ENCODE assay signal across 8 cellular contexts in genomic region chr1:93908394-93909145, GRCh38. TPM values are rescaled to one million over a fixed set of nuclear protein-coding genes. Genes with fewer than 3 reads are reported as not detected.
DNase-seq lines count a peak whose midpoint lies in the region; ATAC-seq and TF ChIP-seq lines count a peak whose summit lies in the region.

No MANE protein-coding gene starts in this region.

- H3K27me3 ChIP-seq in osteoblast (ENCODE audit: insufficient read depth, low read length) (no peaks in the 10 kb centered on the region), thymus (ENCODE audit: control insufficient read depth, insufficient read depth) (no peaks in the 10 kb centered on the region)

- peak; percentile 40 for ATAC-seq in HG02852 (IDR thresholded peaks at IDR 0.05; ENCODE audit: unreplicated experiment)

- peaks cover 24% of the 10 kb centered on the region for H3K4me1 ChIP-seq in osteoblast (ENCODE audit: insufficient read depth, low read length)
- H3K4me1 ChIP-seq in thymus (ENCODE audit: control insufficient read depth, insufficient read depth, low read length), result no peaks in the 10 kb centered on the region

- peak overlapping the region; percentile 23 for H2AFZ ChIP-seq in osteoblast (ENCODE audit: low read length)

- H3K4me3 ChIP-seq in foreskin fibroblast (ENCODE audit: low read depth in 1 of 2, low read length in 2 of 2) (peak overlapping the region; percentile 79 to 95), osteoblast (ENCODE audit: insufficient read depth, low read length) (peak overlapping the region; percentile 77), thymus (ENCODE audit: low read length) (peak overlapping the region; percentile 70)

- TF ChIP-seq CTCF in foreskin fibroblast (IDR thresholded peaks at IDR 0.05; ENCODE audit: low read depth, low read length) (no peak), osteoblast (IDR thresholded peaks at IDR 0.05; ENCODE audit: extremely low read depth, low read depth, low read length) (no peak)

- H4K20me1 ChIP-seq in osteoblast (ENCODE audit: insufficient read depth, low read length), result peaks cover 26% of the 10 kb centered on the region

- H3K27ac ChIP-seq in osteoblast (ENCODE audit: low read depth, low read length) (peak overlapping the region; percentile 48), thymus (ENCODE audit: low read depth) (peak overlapping the region; percentile 62)

- H3K4me2 ChIP-seq in osteoblast (ENCODE audit: insufficient read depth, low read length), result peak overlapping the region; percentile 84

- peaks cover 53% of the 10 kb centered on the region for H3K79me2 ChIP-seq in osteoblast (ENCODE audit: insufficient read depth, low read length)

- H3K9me3 ChIP-seq in osteoblast (ENCODE audit: low read depth, low read length) (no peaks in the 10 kb centered on the region), thymus (ENCODE audit: control insufficient read depth) (no peaks in the 10 kb centered on the region)

- H3K36me3 ChIP-seq in osteoblast (ENCODE audit: insufficient read depth, low read length) (no peaks in the 10 kb centered on the region), thymus (ENCODE audit: control insufficient read depth, insufficient read depth) (no peaks in the 10 kb centered on the region)

- 2% methylated on average over 49 of the region's 49 CpGs for WGBS in thymus

- peak; percentile 55 for DNase-seq in NCI-H82 (lab: John Stamatoyannopoulos, UW)
- DNase-seq in NCI-H82 treated with DMSO at 0.1 percent for 48 hours (lab: John Stamatoyannopoulos, UW; ENCODE audit: unreplicated experiment), result no peak
- DNase-seq in NCI-H774 (lab: John Stamatoyannopoulos, UW), result peak; percentile 29
- peak; percentile 64 to 69 for DNase-seq in activated T-cell treated with anti-CD3 and anti-CD28 coated beads, Interleukin-2, amount 50 U/mL, for 48 hours
- peak; percentile 3 to 43 for DNase-seq in foreskin fibroblast
- peak; percentile 78 for DNase-seq in osteoblast (ENCODE audit: insufficient read length, low spot score, missing footprints)

RNA-seq across cellular contexts. Expression of gene GCLM, which starts 0.7 kb away (rescaled TPM):
- total RNA-seq in osteoblast, result 23.0 and 27.5 TPM in 2 replicates
- polyA plus RNA-seq in thymus, result 8.2 TPM

RNA-seq across cellular contexts. Expression of gene DNTTIP2, which starts 29.6 kb away (rescaled TPM):
- 23.5 and 25.3 TPM in 2 replicates for total RNA-seq in osteoblast
- 80.6 TPM for polyA plus RNA-seq in thymus
